ENCODE assay signal across 2 cellular contexts in the genomic region with DNA sequence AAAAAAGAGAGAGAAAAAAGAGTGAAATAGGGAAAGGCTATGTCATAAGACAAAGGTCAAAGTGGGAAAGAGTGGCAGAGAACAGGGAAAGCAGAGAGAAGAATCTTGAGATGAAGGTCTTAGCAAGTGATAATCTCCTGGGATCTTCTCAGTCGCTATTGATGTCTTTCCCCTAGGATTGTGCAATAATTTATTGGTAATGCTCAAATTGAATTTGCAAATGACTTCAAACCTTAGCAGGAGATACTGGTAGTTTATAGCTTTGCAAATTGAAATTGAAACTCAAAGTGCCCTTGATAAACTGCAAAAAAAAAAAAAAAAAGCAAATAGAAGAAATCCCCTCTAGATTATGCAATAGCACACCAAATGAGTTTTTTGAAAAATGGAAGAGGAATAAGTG.
TF ChIP-seq lines count a peak whose summit lies in the region.

No MANE protein-coding gene starts in this region.

TF ChIP-seq in IMR-90, 13 proteins besides CTCF, POLR2A, EP300 and RAD21:
- TF ChIP-seq MXI1 (IDR thresholded peaks at IDR 0.05; ENCODE audit: borderline replicate concordance, low read depth, low read length) (no peak), CEBPB (IDR thresholded peaks at IDR 0.05; ENCODE audit: low read depth, low read length) (peak; percentile 81), MAZ (IDR thresholded peaks at IDR 0.05; ENCODE audit: borderline replicate concordance, low read depth, low read length) (no peak), CHD1 (IDR thresholded peaks at IDR 0.05; ENCODE audit: low read depth, low read length) (no peak), FOS (IDR thresholded peaks at IDR 0.05; ENCODE audit: low read depth, low read length) (no peak)

TF ChIP-seq in K562, 482 proteins besides CTCF, POLR2A, EP300 and RAD21:
- TF ChIP-seq NCOA1 (IDR thresholded peaks at IDR 0.05; ENCODE audit: low read depth): no peak
- TF ChIP-seq TCF7L2 (IDR thresholded peaks at IDR 0.05; ENCODE audit: low read depth, low read length): no peak
- TF ChIP-seq CREB3L1 (IDR thresholded peaks at IDR 0.05; ENCODE audit: borderline replicate concordance, low read depth): no peak
- TF ChIP-seq, protein P1, sequence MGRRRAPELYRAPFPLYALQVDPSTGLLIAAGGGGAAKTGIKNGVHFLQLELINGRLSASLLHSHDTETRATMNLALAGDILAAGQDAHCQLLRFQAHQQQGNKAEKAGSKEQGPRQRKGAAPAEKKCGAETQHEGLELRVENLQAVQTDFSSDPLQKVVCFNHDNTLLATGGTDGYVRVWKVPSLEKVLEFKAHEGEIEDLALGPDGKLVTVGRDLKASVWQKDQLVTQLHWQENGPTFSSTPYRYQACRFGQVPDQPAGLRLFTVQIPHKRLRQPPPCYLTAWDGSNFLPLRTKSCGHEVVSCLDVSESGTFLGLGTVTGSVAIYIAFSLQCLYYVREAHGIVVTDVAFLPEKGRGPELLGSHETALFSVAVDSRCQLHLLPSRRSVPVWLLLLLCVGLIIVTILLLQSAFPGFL (CRISPR knock-in tag; IDR thresholded peaks at IDR 0.05): no peak
- no peak for TF ChIP-seq HMBOX1 (IDR thresholded peaks at IDR 0.05)
- no peak for TF ChIP-seq ZEB2 (IDR thresholded peaks at IDR 0.05)
- no peak for TF ChIP-seq SMC3 (conservative IDR thresholded peaks at IDR 0.05; ENCODE audit: insufficient read depth, low read depth, low read length)
- TF ChIP-seq CHD2 (IDR thresholded peaks at IDR 0.05; ENCODE audit: low read depth, low read length): no peak
- TF ChIP-seq, protein P2, sequence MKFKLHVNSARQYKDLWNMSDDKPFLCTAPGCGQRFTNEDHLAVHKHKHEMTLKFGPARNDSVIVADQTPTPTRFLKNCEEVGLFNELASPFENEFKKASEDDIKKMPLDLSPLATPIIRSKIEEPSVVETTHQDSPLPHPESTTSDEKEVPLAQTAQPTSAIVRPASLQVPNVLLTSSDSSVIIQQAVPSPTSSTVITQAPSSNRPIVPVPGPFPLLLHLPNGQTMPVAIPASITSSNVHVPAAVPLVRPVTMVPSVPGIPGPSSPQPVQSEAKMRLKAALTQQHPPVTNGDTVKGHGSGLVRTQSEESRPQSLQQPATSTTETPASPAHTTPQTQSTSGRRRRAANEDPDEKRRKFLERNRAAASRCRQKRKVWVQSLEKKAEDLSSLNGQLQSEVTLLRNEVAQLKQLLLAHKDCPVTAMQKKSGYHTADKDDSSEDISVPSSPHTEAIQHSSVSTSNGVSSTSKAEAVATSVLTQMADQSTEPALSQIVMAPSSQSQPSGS (CRISPR knock-in tag; IDR thresholded peaks at IDR 0.05): no peak
- no peak for TF ChIP-seq NUFIP1 (IDR thresholded peaks at IDR 0.05; ENCODE audit: partially characterized antibody)
- TF ChIP-seq CCNT2 (IDR thresholded peaks at IDR 0.05; ENCODE audit: borderline replicate concordance, extremely low read depth, insufficient read length, low read depth, low read length): no peak
- TF ChIP-seq KHSRP (IDR thresholded peaks at IDR 0.05): no peak
- TF ChIP-seq CEBPB (tag; IDR thresholded peaks at IDR 0.05): peak; percentile 45
- no peak for TF ChIP-seq KLF1 (tag; IDR thresholded peaks at IDR 0.05)
- TF ChIP-seq CEBPG (CRISPR knock-in tag; IDR thresholded peaks at IDR 0.05): no peak
- TF ChIP-seq CEBPG (tag; conservative IDR thresholded peaks at IDR 0.05 in 1 of 2, IDR thresholded peaks at IDR 0.05 in 1 of 2): peak in 1 of 2 experiments; percentile 57; a peak in 2 of 4 replicates
- TF ChIP-seq SFPQ (IDR thresholded peaks at IDR 0.05; ENCODE audit: low read depth, low read length): no peak
- no peak for TF ChIP-seq NCOA4 (IDR thresholded peaks at IDR 0.05; ENCODE audit: partially characterized antibody)
